ENCODE assay signal across 25 cellular contexts in the genomic region with DNA sequence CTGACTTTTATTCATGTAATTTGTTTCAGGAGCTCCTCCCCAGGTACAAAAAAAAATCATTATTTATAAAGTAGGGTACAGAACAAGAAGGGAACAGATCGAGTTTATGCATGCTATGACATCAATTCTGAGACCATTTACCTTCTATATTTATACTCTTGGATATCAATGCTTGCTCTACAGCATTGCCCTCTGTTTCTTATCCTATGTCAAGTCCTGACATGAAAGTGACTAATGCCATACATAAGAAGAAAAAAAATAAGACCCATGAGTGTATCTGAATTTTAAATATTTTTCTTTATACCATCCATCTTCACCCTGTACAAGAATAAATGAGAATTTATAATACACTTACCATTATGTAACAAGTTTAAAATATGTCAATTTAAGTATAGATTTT.
"Had no signal": no experiment of that assay in that cellular context is flagged by ENCODE, and none has a peak within 500 bp of the region (broad histone marks: within the 10 kb centered on the region; RNA-seq: fewer than 3 reads in every experiment).

No MANE protein-coding gene starts in this region.

- FAIRE-seq: islet of Langerhans had no signal

- H3K9me3 Mint-ChIP-seq: nephron progenitor cell; stimulated activated memory B cell treated with anti-CD40 and anti-IgM and Interleukin-4, amounts not matched to agents 10 μg/mL and 1 μg/mL and 100 μg/mL, for 72 hours; type B pancreatic cell had no signal

- H3K27ac Mint-ChIP-seq: naive thymus-derived CD8-positive, alpha-beta T cell; nephron progenitor cell; stimulated activated memory B cell treated with anti-CD40 and anti-IgM and Interleukin-4, amounts not matched to agents 10 μg/mL and 1 μg/mL and 100 μg/mL, for 72 hours; type B pancreatic cell had no signal

- H3K36me3 ChIP-seq: colonic mucosa, gastroesophageal sphincter, heart left ventricle, left lung, prostate gland, right atrium auricular region, spleen, tibial artery had no signal

- H3K27me3 ChIP-seq: colonic mucosa, gastroesophageal sphincter, heart left ventricle, hepatocyte, left lung, right atrium auricular region, spleen, testis, tibial artery had no signal

- H3K4me1 Mint-ChIP-seq: naive thymus-derived CD8-positive, alpha-beta T cell; nephron progenitor cell; stimulated activated memory B cell treated with anti-CD40 and anti-IgM and Interleukin-4, amounts not matched to agents 10 μg/mL and 1 μg/mL and 100 μg/mL, for 72 hours had no signal

- DNase-seq: colonic mucosa; dermis blood vessel endothelial cell; effector memory CD4-positive, alpha-beta T cell; foreskin fibroblast; heart left ventricle; left cardiac atrium; left lung; midbrain; naive thymus-derived CD8-positive, alpha-beta T cell; nephron progenitor cell; nucleus accumbens; spleen; stimulated activated CD4-positive, alpha-beta T cell treated with anti-CD3 and anti-CD28 coated beads, Interleukin-4, amount 100 ng/mL, for 4 hours; stimulated activated naive CD8-positive, alpha-beta T cell treated with anti-CD3 and anti-CD28 coated beads, Interleukin-15, Interleukin-2, amounts not matched to agents 100 U/mL and 50 U/mL, for 24 hours; substantia nigra; testis; tibial artery had no signal

- H3K27ac ChIP-seq: colonic mucosa, gastroesophageal sphincter, heart left ventricle, hepatocyte, left lung, prostate gland, right atrium auricular region, spleen, testis, tibial artery had no signal

- H3K4me3 ChIP-seq: colonic mucosa, gastroesophageal sphincter, heart left ventricle, hepatocyte, left lung, prostate gland, right atrium auricular region, spleen, testis, tibial artery had no signal

- H3K4me2 ChIP-seq: hepatocyte had no signal

- H3K27me3 Mint-ChIP-seq: naive thymus-derived CD8-positive, alpha-beta T cell; stimulated activated memory B cell treated with anti-CD40 and anti-IgM and Interleukin-4, amounts not matched to agents 10 μg/mL and 1 μg/mL and 100 μg/mL, for 72 hours; type B pancreatic cell had no signal

- ATAC-seq: gastroesophageal sphincter; heart left ventricle; left cardiac atrium; left lung; naive thymus-derived CD8-positive, alpha-beta T cell; sciatic nerve; stimulated activated memory B cell treated with anti-CD40 and anti-IgM and Interleukin-4, amounts not matched to agents 10 μg/mL and 1 μg/mL and 100 μg/mL, for 72 hours; stimulated activated naive CD8-positive, alpha-beta T cell treated with anti-CD3 and anti-CD28 coated beads, Interleukin-15, Interleukin-2, amounts not matched to agents 100 U/mL and 50 U/mL, for 24 hours had no signal

- H3K4me1 ChIP-seq: colonic mucosa, gastroesophageal sphincter, heart left ventricle, left lung, prostate gland, right atrium auricular region, spleen, testis, tibial artery had no signal

- H3K4me3 Mint-ChIP-seq: naive thymus-derived CD8-positive, alpha-beta T cell; nephron progenitor cell; stimulated activated memory B cell treated with anti-CD40 and anti-IgM and Interleukin-4, amounts not matched to agents 10 μg/mL and 1 μg/mL and 100 μg/mL, for 72 hours; type B pancreatic cell had no signal

- H3K9me3 ChIP-seq: colonic mucosa, gastroesophageal sphincter, heart left ventricle, left lung, prostate gland, right atrium auricular region, testis, tibial artery had no signal

- H3K36me3 Mint-ChIP-seq: stimulated activated memory B cell treated with anti-CD40 and anti-IgM and Interleukin-4, amounts not matched to agents 10 μg/mL and 1 μg/mL and 100 μg/mL, for 72 hours; type B pancreatic cell had no signal

- H2AFZ ChIP-seq: hepatocyte had no signal

- H3K79me2 ChIP-seq: hepatocyte had no signal
